24 cellular contexts compared by ENCODE assay signal in genomic region chr2:190912731-190913130, GRCh38. TPM values are rescaled to one million over a fixed set of nuclear protein-coding genes. Genes with fewer than 3 reads are reported as not detected.
A peak's percentile ranks its signal among the peaks of the same experiment; 100 is the strongest.
DNase-seq lines count a peak whose midpoint lies in the region; ATAC-seq, FAIRE-seq and TF ChIP-seq lines count a peak whose summit lies in the region.
"Had no signal": no experiment of that assay in that cellular context is flagged by ENCODE, and none has a peak within 500 bp of the region (broad histone marks: within the 10 kb centered on the region; RNA-seq: fewer than 3 reads in every experiment).

No MANE protein-coding gene starts in this region.

- no peak for ATAC-seq in GM18870 (IDR thresholded peaks at IDR 0.05; ENCODE audit: unreplicated experiment)
- ATAC-seq: sciatic nerve had no signal

- no peaks in the 10 kb centered on the region for H3K27me3 Mint-ChIP-seq in MCF 10A (ENCODE audit: insufficient read depth, unreplicated experiment)
- H3K27me3 Mint-ChIP-seq: CD4-positive, CD25-positive, alpha-beta regulatory T cell; central memory CD8-positive, alpha-beta T cell; natural killer cell treated with Interleukin-12 subunit alpha and Interleukin-12 subunit beta and Interleukin-15 and Interleukin-18, amount 100 ng/mL, for 72 hours had no signal

- peaks cover 51% of the 10 kb centered on the region for H3K36me3 Mint-ChIP-seq in MCF 10A (ENCODE audit: insufficient read depth, unreplicated experiment)

- intact Hi-C loops in MCF 10A (cut with micrococcal nuclease): no loop called here
- intact Hi-C loops in breast epithelium (cut with DNase I; ENCODE audit: low total_unique reads): no loop called here

- DNase-seq in MCF 10A (ENCODE audit: unreplicated experiment) (peak; percentile 21), breast epithelium (ENCODE audit: low spot score in 2 of 2) (no peak), RCC 7860 (ENCODE audit: low spot score) (no peak), fibroblast of mammary gland (ENCODE audit: low read depth) (peak; percentile 24), D341Med (ENCODE audit: low spot score) (no peak), DMS53 (lab: John Stamatoyannopoulos, UW) (no peak)
- no peak for DNase-seq in stimulated activated naive CD4-positive, alpha-beta T cell (lab: John Stamatoyannopoulos, UW)
- DNase-seq: activated CD4-positive, alpha-beta T cell treated with anti-CD3 and anti-CD28 coated beads, Interleukin-2, amount 50 U/mL, for 1 hour; activated effector memory CD4-positive, alpha-beta T cell treated with Interleukin-2 at 50 U/mL for 16 hours; CD4-positive, CD25-positive, alpha-beta regulatory T cell; DMS153; GOT3; hypothalamus; NCI-H1417; NCI-H524; stimulated activated CD8-positive, alpha-beta memory T cell treated with anti-CD3 and anti-CD28 coated beads, Interleukin-4, amount 100 ng/mL, for 48 hours; WERI-Rb-1 had no signal

- no peak overlapping the region for H3K4me3 Mint-ChIP-seq in MCF 10A (ENCODE audit: unreplicated experiment)
- H3K4me3 Mint-ChIP-seq: CD4-positive, CD25-positive, alpha-beta regulatory T cell; central memory CD8-positive, alpha-beta T cell; natural killer cell treated with Interleukin-12 subunit alpha and Interleukin-12 subunit beta and Interleukin-15 and Interleukin-18, amount 100 ng/mL, for 72 hours had no signal

- H3K27ac ChIP-seq in breast epithelium: no peak overlapping the region
- H3K27ac ChIP-seq: HL-60, WERI-Rb-1 had no signal

- H3K4me1 ChIP-seq in breast epithelium: peaks cover 0 to 3% of the 10 kb centered on the region in 2 donors

- CTCF ChIA-PET in MCF 10A (lab: Yijun Ruan, JAX): no interaction called here

- H3K4me3 ChIP-seq in breast epithelium (no peak overlapping the region), fibroblast of mammary gland (ENCODE audit: control insufficient read depth, low read depth, low read length) (no peak overlapping the region)
- H3K4me3 ChIP-seq: SK-N-MC had no signal

- H3K9me3 ChIP-seq in breast epithelium: no peaks in the 10 kb centered on the region

- no peak for TF ChIP-seq CTCF in MCF 10A (IDR thresholded peaks at IDR 0.05; ENCODE audit: unreplicated experiment)
- TF ChIP-seq CTCF in breast epithelium (IDR thresholded peaks at IDR 0.05): no peak
- no peak for TF ChIP-seq CTCF in fibroblast of mammary gland (conservative IDR thresholded peaks at IDR 0.05; ENCODE audit: control insufficient read depth, insufficient read depth, low read depth, low read length)

- BruUV-seq in MCF 10A (replicated peaks; lab: Mats Ljungman, UMichigan): no TSS peak

- FAIRE-seq in RCC 7860 (lab: Jason Lieb, UNC): peak; percentile 77

- POLR2A ChIA-PET in MCF 10A (lab: Yijun Ruan, JAX): interaction anchor here (0.9 kb wide), 1 partner anchor 108 kb away, joined by 4 read pairs; no protein-coding TSS in a partner anchor

- H3K4me1 Mint-ChIP-seq in MCF 10A (ENCODE audit: insufficient read depth, unreplicated experiment): peaks cover 12% of the 10 kb centered on the region

- peak overlapping the region; percentile 70 for H3K27ac Mint-ChIP-seq in MCF 10A (ENCODE audit: low read depth, unreplicated experiment)

- H3K36me3 ChIP-seq in breast epithelium: peaks cover 3% of the 10 kb centered on the region

- TF ChIP-seq POLR2A in breast epithelium (IDR thresholded peaks at IDR 0.05): no peak

- H3K9me3 Mint-ChIP-seq in MCF 10A (ENCODE audit: unreplicated experiment): no peaks in the 10 kb centered on the region
- H3K9me3 Mint-ChIP-seq: CD4-positive, CD25-positive, alpha-beta regulatory T cell; central memory CD8-positive, alpha-beta T cell; natural killer cell treated with Interleukin-12 subunit alpha and Interleukin-12 subunit beta and Interleukin-15 and Interleukin-18, amount 100 ng/mL, for 72 hours; T-helper 2 cell treated with Interferon-gamma antibody and Interleukin-4, amounts not matched to agents 5 μg/mL and 100 μg/mL, for 36 hours had no signal

- no peaks in the 10 kb centered on the region for H3K27me3 ChIP-seq in breast epithelium

RNA-seq across cellular contexts. Expression of gene GLS, which starts 32.1 kb away (rescaled TPM):
- total RNA-seq in MCF 10A (2022) (107 and 121 TPM in 2 replicates), breast epithelium (100 to 1,000 TPM in 2 of 3 donors, 10 to 100 TPM in 1; 96.7 to 157 (median 133) TPM)

Comparison
In these comparisons a context has a peak if more than half of its experiments do, and no peak if none do; other contexts are left out.
1. DNase-seq: peak in MCF 10A (single experiment) and fibroblast of mammary gland (single experiment); none in breast epithelium (0 of 2), RCC 7860 (single experiment), D341Med (single experiment), stimulated activated naive CD4-positive, alpha-beta T cell (0 of 6) and DMS53 (single experiment).